In genomic region chr2:43387092-43388062, GRCh38 we compare ENCODE assay signal across 8 cellular contexts.
DNase-seq lines count a peak whose midpoint lies in the region; ATAC-seq and TF ChIP-seq lines count a peak whose summit lies in the region.

No MANE protein-coding gene starts in this region.

- H3K27ac Mint-ChIP-seq in CD4-positive, alpha-beta memory T cell: peak overlapping the region in 5 of 7 donors; percentile 17 to 58 (median 43)

- no peak for TF ChIP-seq CTCF in fibroblast of lung (conservative IDR thresholded peaks at IDR 0.05 in 1 of 2, IDR thresholded peaks at IDR 0.05 in 1 of 2; ENCODE audit: low read depth in 1 of 2, low read length in 2 of 2)

- H3K36me3 Mint-ChIP-seq in CD4-positive, alpha-beta memory T cell: peaks cover 1 to 10% of the 10 kb centered on the region in 2 donors

- no peaks in the 10 kb centered on the region for H4K20me1 ChIP-seq in fibroblast of lung (ENCODE audit: control insufficient read depth, extremely low read depth, insufficient read depth, low read length)

- no peak overlapping the region for H2AFZ ChIP-seq in fibroblast of lung (ENCODE audit: low read length)

- peak overlapping the region in 2 of 8 donors; percentile 14 to 58 for H3K4me3 Mint-ChIP-seq in CD4-positive, alpha-beta memory T cell

- no peak overlapping the region for H3K9ac ChIP-seq in fibroblast of lung (ENCODE audit: insufficient read depth, low read length)

- no peak for DNase-seq in CD4-positive, alpha-beta memory T cell
- DNase-seq in fibroblast of lung (ENCODE audit: low read depth in 2 of 2) (peak; percentile 60 to 74), SW 1271 (lab: John Stamatoyannopoulos, UW) (no peak), NCI-H2171 (lab: John Stamatoyannopoulos, UW) (no peak), NCI-H2029 treated with DMSO at 0.1 percent for 48 hours (lab: John Stamatoyannopoulos, UW) (no peak)
- DNase-seq in effector CD4-positive, alpha-beta T cell: no peak

- H3K9me3 Mint-ChIP-seq in CD4-positive, alpha-beta memory T cell: no peaks in the 10 kb centered on the region

- H3K27ac ChIP-seq in CD4-positive, alpha-beta memory T cell (ENCODE audit: low read depth, low read length): no peak overlapping the region
- no peak overlapping the region for H3K27ac ChIP-seq in fibroblast of lung (ENCODE audit: insufficient read depth, low read length)

- H3K4me1 ChIP-seq in CD4-positive, alpha-beta memory T cell (ENCODE audit: insufficient read depth, low read length): peaks cover 22% of the 10 kb centered on the region
- peaks cover 5% of the 10 kb centered on the region for H3K4me1 ChIP-seq in fibroblast of lung (ENCODE audit: control insufficient read depth, extremely low read depth, insufficient read depth, low read length)

- H3K4me1 Mint-ChIP-seq in CD4-positive, alpha-beta memory T cell: peaks cover 14 to 26% (median 24%) of the 10 kb centered on the region in 4 donors

- H3K27me3 ChIP-seq in CD4-positive, alpha-beta memory T cell (ENCODE audit: insufficient read depth, low read length): no peaks in the 10 kb centered on the region
- no peaks in the 10 kb centered on the region for H3K27me3 ChIP-seq in fibroblast of lung (ENCODE audit: control insufficient read depth, insufficient read depth, low read length)

- CTCF ChIA-PET in CD4-positive, alpha-beta memory T cell (lab: Charles Lee; ENCODE audit: partially characterized antibody): no interaction called here

- H3K9me3 ChIP-seq in CD4-positive, alpha-beta memory T cell (ENCODE audit: control insufficient read depth in 1 of 2, low read length in 2 of 2): no peaks in the 10 kb centered on the region
- no peaks in the 10 kb centered on the region for H3K9me3 ChIP-seq in fibroblast of lung (ENCODE audit: control insufficient read depth, insufficient read depth, low read depth, low read length)

- POLR2A ChIA-PET in CD4-positive, alpha-beta memory T cell (lab: Charles Lee; ENCODE audit: partially characterized antibody): no interaction called here

- ATAC-seq in GM19468 (IDR thresholded peaks at IDR 0.05; ENCODE audit: extremely low read depth, unreplicated experiment): peak; percentile 24
- ATAC-seq in HG03520 (IDR thresholded peaks at IDR 0.05; ENCODE audit: unreplicated experiment): peak; percentile 74

- no peaks in the 10 kb centered on the region for H3K36me3 ChIP-seq in CD4-positive, alpha-beta memory T cell (ENCODE audit: insufficient read depth, low read length)
- H3K36me3 ChIP-seq in fibroblast of lung (ENCODE audit: control insufficient read depth, insufficient read depth, low read length): no peaks in the 10 kb centered on the region

- intact Hi-C loops in CD4-positive, alpha-beta memory T cell (cut with micrococcal nuclease): no loop called here

- no peak overlapping the region for H3K4me2 ChIP-seq in fibroblast of lung (ENCODE audit: extremely low read depth, insufficient read depth, low read length)

- H3K79me2 ChIP-seq in fibroblast of lung (ENCODE audit: control insufficient read depth, insufficient read depth, low read length): no peaks in the 10 kb centered on the region

- H3K27me3 Mint-ChIP-seq in CD4-positive, alpha-beta memory T cell: no peaks in the 10 kb centered on the region

- H3K4me3 ChIP-seq in CD4-positive, alpha-beta memory T cell (ENCODE audit: low read length in 2 of 2): no peak overlapping the region
- no peak overlapping the region for H3K4me3 ChIP-seq in fibroblast of lung (replicated peaks in 1 of 4; ENCODE audit: control extremely low read depth in 1 of 4, insufficient read depth in 1 of 4, low read depth in 3 of 4, low read length in 4 of 4)

Comparison
In these comparisons a context has a peak if more than half of its experiments do, and no peak if none do; other contexts are left out.
1. DNase-seq: peak in fibroblast of lung (2 of 2); none in CD4-positive, alpha-beta memory T cell (0 of 5), SW 1271 (0 of 2), NCI-H2171 (single experiment), effector CD4-positive, alpha-beta T cell (single experiment) and NCI-H2029 treated with DMSO at 0.1 percent for 48 hours (single experiment).